Comparison of ENCODE assay signal across 1 cellular context in genomic region chr20:13777171-13777601, GRCh38.
TF ChIP-seq lines count a peak whose summit lies in the region.

No MANE protein-coding gene starts in this region.

TF ChIP-seq in HEK293, 187 proteins besides CTCF, POLR2A, EP300 and RAD21 (continued from another document):
- TF ChIP-seq ZNF530 (tag by site-specific recombination; IDR thresholded peaks at IDR 0.05; ENCODE audit: low read depth) = no peak
- no peak for TF ChIP-seq ZNF623 (tag by site-specific recombination; IDR thresholded peaks at IDR 0.05)
- TF ChIP-seq PRDM1 (tag by site-specific recombination; IDR thresholded peaks at IDR 0.05) = 0 out of 2 replicates have a peak, but pooled peaks have one; percentile 51
